ENCODE assay signal across 8 cellular contexts in genomic region chr9:92138960-92139540, GRCh38. TPM values are rescaled to one million over a fixed set of nuclear protein-coding genes. Genes with fewer than 3 reads are reported as not detected.
A peak's percentile ranks its signal among the peaks of the same experiment; 100 is the strongest.
DNase-seq lines count a peak whose midpoint lies in the region; ATAC-seq, FAIRE-seq and TF ChIP-seq lines count a peak whose summit lies in the region.
"Not testable (repeated sequence)": the region's sequence is repeated elsewhere in the genome, so short reads cannot be mapped to it uniquely, and the experiment has no call there.

No MANE protein-coding gene starts in this region.

- peak overlapping the region; percentile 99 for H2BK20ac ChIP-seq in IMR-90 (ENCODE audit: low read depth, low read length)

- TF ChIP-seq POLR2A in IMR-90 (IDR thresholded peaks at IDR 0.05; ENCODE audit: low read depth, low read length), result not testable (repeated sequence)
- peak in 1 of 2 experiments; percentile 24; a peak in 1 of 4 replicates for TF ChIP-seq POLR2A in HepG2 (IDR thresholded peaks at IDR 0.05; ENCODE audit: insufficient read depth in 1 of 2, low read depth in 2 of 2, low read length in 2 of 2)

- H2AFZ ChIP-seq in IMR-90 (replicated peaks; ENCODE audit: low read length, poor library complexity) (peak overlapping the region; percentile 51), HepG2 (ENCODE audit: low read length) (peak overlapping the region; percentile 79)
- not testable (repeated sequence) for H2AFZ ChIP-seq in mammary epithelial cell (ENCODE audit: low read depth, low read length)

- H3K79me2 ChIP-seq in mammary epithelial cell (ENCODE audit: insufficient read depth, low read length); HepG2 (ENCODE audit: insufficient read depth, low read length): not testable (repeated sequence)

- not testable (repeated sequence) for H3K9me3 ChIP-seq in IMR-90 (ENCODE audit: control insufficient read depth, insufficient read depth, low read length); mammary epithelial cell (replicated peaks; ENCODE audit: insufficient read depth, low read length); HepG2 (ENCODE audit: low read length)

- 93% methylated on average over 3 of the region's 5 CpGs; no CpG with 5 or more reads in 1 of the 2 experiments for WGBS in IMR-90 (ENCODE audit: extremely low coverage in 2 of 2, insufficient read length in 1 of 2), 2 experiments
- 92% methylated on average over 5 of the region's 5 CpGs for WGBS in mammary epithelial cell (ENCODE audit: low coverage, missing lambda C conversion rate)
- 19% methylated on average over 5 of the region's 5 CpGs for WGBS in HepG2 (ENCODE audit: low lambda C conversion rate)

- H2AK9ac ChIP-seq in IMR-90 (replicated peaks; ENCODE audit: low read depth, low read length, poor library complexity), result peak overlapping the region; percentile 85

- ATAC-seq in IMR-90 (ENCODE audit: low read depth) (peak; percentile 10; the same call in 1 of the 2 replicates), HepG2 (peak; percentile 73)

- H3K4me2 ChIP-seq in IMR-90 (ENCODE audit: low read depth, low read length); mammary epithelial cell (ENCODE audit: insufficient read depth, low read depth, low read length): not testable (repeated sequence)
- peak overlapping the region; percentile 92 for H3K4me2 ChIP-seq in HepG2 (ENCODE audit: low read depth, low read length)

- peak overlapping the region; percentile 48; the same call in 1 of the 2 replicates for H3K23ac ChIP-seq in IMR-90 (ENCODE audit: low read depth, low read length)

- dilution Hi-C loops in IMR-90 (cut with HindIII; ENCODE audit: low sequenced_read_pairs, unreplicated experiment); mammary epithelial cell (cut with HindIII; ENCODE audit: low sequenced_read_pairs): not testable (repeated sequence)

- peak overlapping the region; percentile 94 for H4K91ac ChIP-seq in IMR-90 (ENCODE audit: insufficient read depth, low read depth, low read length)

- in situ Hi-C loops in IMR-90 (cut with MboI; ENCODE audit: low sequenced_read_pairs) (loop anchor here (10.0 kb wide), 3 partner anchors 156 to 496 kb away; partner anchors contain the start of gene IARS1), mammary epithelial cell (cut with MboI; ENCODE audit: low sequenced_read_pairs in 2 of 2) (loop anchor here (10.0 to 25.0 kb wide), 3 partner anchors 98 to 498 kb away; no protein-coding TSS in a partner anchor), HepG2 (cut with HindIII; ENCODE audit: extremely low pct_ligation_motif_present, low pct_unique_long_range_greater_than_20kb) (loop anchor here (10.0 to 25.0 kb wide), 2 partner anchors 298 to 496 kb away; no protein-coding TSS in a partner anchor)

- not testable (repeated sequence) for H3K9ac ChIP-seq in IMR-90 (ENCODE audit: low read depth, low read length); mammary epithelial cell (ENCODE audit: insufficient read depth, low read length)
- peak overlapping the region; percentile 51 for H3K9ac ChIP-seq in HepG2 (ENCODE audit: insufficient read depth, low read depth, low read length)

- intact Hi-C loops in IMR-90 (cut with micrococcal nuclease) (loop anchor here (1.0 to 5.0 kb wide), 3 partner anchors 107 to 653 kb away; no protein-coding TSS in a partner anchor), mammary epithelial cell (cut with micrococcal nuclease) (loop anchor here (1.0 to 10.0 kb wide), 5 partner anchors 154 to 493 kb away; partner anchors contain the start of genes CENPP, IARS1 and NOL8), HepG2 (cut with micrococcal nuclease; ENCODE audit: unreplicated experiment) (loop anchor here (1.0 to 5.0 kb wide), 4 partner anchors 109 to 495 kb away; no protein-coding TSS in a partner anchor)

- H3K79me1 ChIP-seq in IMR-90 (ENCODE audit: low read depth in 1 of 2, low read length in 2 of 2), result peaks cover 3 to 44% of the 10 kb centered on the region in 2 experiments; a peak in 3 of 4 replicates

- peak overlapping the region; percentile 70 to 96; a peak in 3 of 4 replicates for H4K8ac ChIP-seq in IMR-90 (ENCODE audit: low read depth in 2 of 2, low read length in 2 of 2)

- peak; percentile 52 for TF ChIP-seq CTCF in AG09309 (IDR thresholded peaks at IDR 0.05; ENCODE audit: control insufficient read depth, insufficient read depth, low read depth, low read length, missing control alignments)
- peak; percentile 50 for TF ChIP-seq CTCF in IMR-90 (conservative IDR thresholded peaks at IDR 0.05; ENCODE audit: low read depth, low read length)
- peak; percentile 17 to 47 for TF ChIP-seq CTCF in mammary epithelial cell (conservative IDR thresholded peaks at IDR 0.05 in 1 of 2, IDR thresholded peaks at IDR 0.05 in 1 of 2; ENCODE audit: extremely low read depth in 1 of 2, insufficient read depth in 1 of 2, low read depth in 1 of 2, low read length in 2 of 2)
- TF ChIP-seq CTCF in fibroblast of the aortic adventitia (IDR thresholded peaks at IDR 0.05; ENCODE audit: insufficient read depth, low read length), result peak; percentile 54
- peak; percentile 48 for TF ChIP-seq CTCF in HepG2 (CRISPR knock-in tag; IDR thresholded peaks at IDR 0.05)
- peak; percentile 41 for TF ChIP-seq CTCF in retinal pigment epithelial cell (conservative IDR thresholded peaks at IDR 0.05; ENCODE audit: low read depth, low read length)

- POLR2A ChIA-PET in IMR-90 (lab: Charles Lee; ENCODE audit: unreplicated experiment), result interaction anchor here (0.5 to 0.6 kb wide), 2 partner anchors 103 to 367 kb away, joined by 3 to 4 read pairs; no protein-coding TSS in a partner anchor
- POLR2A ChIA-PET in HepG2 (lab: Yijun Ruan, JAX), result interaction anchor here (0.8 to 2.1 kb wide), 11 partner anchors 8 to 532 kb away, joined by 3 to 12 read pairs (median 4); partner anchors contain the start of genes CENPP, IPPK, NOL8 and SPTLC1

- H2BK5ac ChIP-seq in IMR-90 (ENCODE audit: low read depth, low read length, poor library complexity, severe bottlenecking), result peak overlapping the region; percentile 31

- peaks cover 38% of the 10 kb centered on the region for H3K4me1 ChIP-seq in IMR-90 (ENCODE audit: control insufficient read depth, insufficient read depth, low read length)
- peaks cover 22% of the 10 kb centered on the region for H3K4me1 ChIP-seq in mammary epithelial cell (ENCODE audit: insufficient read depth, low read length)
- peaks cover 48% of the 10 kb centered on the region for H3K4me1 ChIP-seq in HepG2 (ENCODE audit: insufficient read depth, low read length)

- H3K18ac ChIP-seq in IMR-90 (ENCODE audit: low read depth, low read length), result peak overlapping the region; percentile 13; the same call in 1 of the 2 replicates

- not testable (repeated sequence) for H3K9me1 ChIP-seq in IMR-90 (ENCODE audit: insufficient read depth, low read length)

- H2BK15ac ChIP-seq in IMR-90 (ENCODE audit: low read depth, low read length), result peak overlapping the region; percentile 97; the same call in 1 of the 3 replicates

- not testable (repeated sequence) for H3K27me3 ChIP-seq in IMR-90 (ENCODE audit: control insufficient read depth, insufficient read depth, low read length); mammary epithelial cell (ENCODE audit: insufficient read depth, low read length)
- H3K27me3 ChIP-seq in HepG2 (ENCODE audit: control insufficient read depth in 1 of 2, insufficient read depth in 2 of 2, low read length in 2 of 2), result peaks cover 1 to 23% of the 10 kb centered on the region in 2 experiments; a peak in 4 of 5 replicates

- DNase-seq in AG09309 (ENCODE audit: low read depth); fibroblast of the aortic adventitia (ENCODE audit: low read depth); retinal pigment epithelial cell (ENCODE audit: low read depth): not testable (repeated sequence)
- DNase-seq in ELR (ENCODE audit: low read depth) (peak; percentile 77), IMR-90 (peak; percentile 78), SW480 (ENCODE audit: low spot score) (peak; percentile 29), mammary epithelial cell (peak; percentile 65), HepG2 (ENCODE audit: low spot score) (peak; percentile 73)

- BruUV-seq in IMR-90 (replicated peaks; lab: Mats Ljungman, UMichigan); mammary epithelial cell (replicated peaks; lab: Mats Ljungman, UMichigan); HepG2 (replicated peaks; lab: Mats Ljungman, UMichigan): not testable (repeated sequence)

- not testable (repeated sequence) for H3K27ac ChIP-seq in IMR-90 (ENCODE audit: insufficient read depth, low read length); mammary epithelial cell (ENCODE audit: insufficient read depth, low read depth, low read length)
- H3K27ac ChIP-seq in HepG2 (ENCODE audit: extremely low read length, insufficient read depth, low read length), result peak overlapping the region; percentile 86

- H4K5ac ChIP-seq in IMR-90 (ENCODE audit: low read depth, low read length), result peak overlapping the region; percentile 58

- TF ChIP-seq RAD21 in IMR-90 (IDR thresholded peaks at IDR 0.05; ENCODE audit: low read length), result peak; percentile 35; the same call in 1 of the 2 replicates
- not testable (repeated sequence) for TF ChIP-seq RAD21 in HepG2 (CRISPR knock-in tag; IDR thresholded peaks at IDR 0.05)

- FAIRE-seq in HepG2 (lab: Jason Lieb, UNC), result peak; percentile 63

- H3K4me3 ChIP-seq in AG09309 (ENCODE audit: control insufficient read depth, low read depth, low read length); IMR-90 (ENCODE audit: insufficient read depth, low read depth, low read length); mammary epithelial cell (replicated peaks in 1 of 3; ENCODE audit: insufficient read depth in 1 of 3, low read depth in 2 of 3, low read length in 3 of 3); fibroblast of the aortic adventitia (ENCODE audit: low read depth, low read length); retinal pigment epithelial cell (ENCODE audit: low read length): not testable (repeated sequence)
- H3K4me3 ChIP-seq in HepG2 (replicated peaks in 1 of 3; ENCODE audit: insufficient read depth in 1 of 3, low read depth in 2 of 3, low read length in 3 of 3), result peak overlapping the region; percentile 27 to 74 (median 28); a peak in 5 of 6 replicates

- peak overlapping the region; percentile 83 for H3K14ac ChIP-seq in IMR-90 (replicated peaks; ENCODE audit: low read depth, low read length)

- peak overlapping the region; percentile 20; the same call in 1 of the 2 replicates for H3K56ac ChIP-seq in IMR-90 (ENCODE audit: extremely low read depth, insufficient read depth, low read length)

- CTCF ChIA-PET in IMR-90 (lab: Yijun Ruan, JAX), result interaction anchor here (0.7 to 4.1 kb wide), 10 partner anchors 93 to 162 kb away, joined by 3 to 74 read pairs (median 4); no protein-coding TSS in a partner anchor
- CTCF ChIA-PET in mammary epithelial cell (lab: Charles Lee; ENCODE audit: low non-redundant PET), result interaction anchor here (0.6 kb wide), 2 partner anchors 132 to 531 kb away, joined by 3 to 5 read pairs; no protein-coding TSS in a partner anchor
- CTCF ChIA-PET in HepG2 (lab: Yijun Ruan, JAX; ENCODE audit: low intra/inter-chr PET ratio, low total read pairs), result interaction anchor here (2.0 to 2.1 kb wide), 2 partner anchors 300 to 496 kb away, joined by 4 to 7 read pairs; no protein-coding TSS in a partner anchor

- not testable (repeated sequence) for H4K20me1 ChIP-seq in IMR-90 (ENCODE audit: insufficient read depth, low read length); mammary epithelial cell (ENCODE audit: insufficient read depth, low read length); HepG2 (ENCODE audit: insufficient read depth, low read length)

- TF ChIP-seq EP300 in HepG2 (IDR thresholded peaks at IDR 0.05; ENCODE audit: low read depth in 2 of 2, low read length in 2 of 2); HepG2 (CRISPR knock-in tag; IDR thresholded peaks at IDR 0.05; ENCODE audit: borderline replicate concordance): not testable (repeated sequence)

- H3K4ac ChIP-seq in IMR-90 (ENCODE audit: low read depth, low read length), result peak overlapping the region; percentile 98

- H2AK5ac ChIP-seq in IMR-90 (ENCODE audit: low read depth, low read length), result peak overlapping the region; percentile 99

- peak overlapping the region; percentile 99 for H2BK120ac ChIP-seq in IMR-90 (ENCODE audit: low read depth, low read length)

- peaks cover 14% of the 10 kb centered on the region for H3K36me3 ChIP-seq in IMR-90 (ENCODE audit: control insufficient read depth, insufficient read depth, low read length)
- H3K36me3 ChIP-seq in mammary epithelial cell (ENCODE audit: insufficient read depth, low read length); HepG2 (replicated peaks in 1 of 2; ENCODE audit: control insufficient read depth in 1 of 2, insufficient read depth in 2 of 2, low read length in 2 of 2): not testable (repeated sequence)

RNA-seq across cellular contexts. Expression of gene SPTLC1, which starts 23.8 kb away (rescaled TPM):
- total RNA-seq in IMR-90 (2012; rRNA removed), result 92.7 and 95.8 TPM in 2 replicates
- 59.9 and 65.7 TPM in 2 replicates for polyA plus RNA-seq in IMR-90 (2012; rRNA removed)
- polyA plus RNA-seq in IMR-90 (2012; cell fraction: cytosol; rRNA removed), result 16.7 and 23.9 TPM in 2 replicates
- polyA plus RNA-seq in IMR-90 (2012; cell fraction: nucleus; rRNA removed; ENCODE audit: low replicate concordance), result 32.2 and 53.4 TPM in 2 replicates
- total RNA-seq in mammary epithelial cell, result 100 to 1,000 TPM in 1 of 2 donors, 10 to 100 TPM in 1; 76.6 to 152 TPM
- 60.9 TPM for polyA plus RNA-seq in mammary epithelial cell
- polyA minus RNA-seq in mammary epithelial cell, result 82.1 TPM
- 51.5 and 119 TPM in 2 replicates for total RNA-seq in fibroblast of the aortic adventitia (ENCODE audit: low replicate concordance)
- 44.4 and 72.5 TPM in 2 replicates for total RNA-seq in HepG2 (2016; rRNA removed; fragmentation: Illumina TruSeq; extraction: Trizol)
- total RNA-seq in HepG2 (2016; cell fraction: cytosol; rRNA removed; fragmentation: Illumina TruSeq; extraction: Trizol; ENCODE audit: low read depth), result 6.8 and 7.6 TPM in 2 replicates
- 46.0 and 76.9 TPM in 2 replicates for total RNA-seq in HepG2 (2016; cell fraction: insoluble cytoplasmic fraction; rRNA removed; fragmentation: Illumina TruSeq; extraction: Trizol)
- 15.0 and 16.7 TPM in 2 replicates for total RNA-seq in HepG2 (2016; cell fraction: membrane; rRNA removed; fragmentation: Illumina TruSeq; extraction: Trizol)
- 82.4 and 88.6 TPM in 2 replicates for total RNA-seq in HepG2 (2016; cell fraction: nucleus; rRNA removed; fragmentation: Illumina TruSeq; extraction: Trizol)
- 47.7 and 56.2 TPM in 2 replicates for polyA plus RNA-seq in HepG2 (2011; rRNA removed)
- 32.9 and 40.4 TPM in 2 replicates for polyA plus RNA-seq in HepG2 (2011; cell fraction: cytosol; rRNA removed)
- 28.2 and 31.0 TPM in 2 replicates for polyA plus RNA-seq in HepG2 (2011; cell fraction: nucleus; rRNA removed)
- polyA plus RNA-seq in HepG2 (2012), result 47.9 and 52.1 TPM in 2 replicates
- polyA plus RNA-seq in HepG2 (2016; cell fraction: cytosol; fragmentation: Illumina TruSeq; extraction: Trizol; ENCODE audit: low read depth), result 3.6 and 5.4 TPM in 2 replicates
- 35.3 and 36.1 TPM in 2 replicates for polyA plus RNA-seq in HepG2 (2016; cell fraction: insoluble cytoplasmic fraction; fragmentation: Illumina TruSeq; extraction: Trizol; ENCODE audit: low read depth)
- polyA plus RNA-seq in HepG2 (2016; cell fraction: membrane; fragmentation: Illumina TruSeq; extraction: Trizol; ENCODE audit: low read depth), result 7.1 and 8.1 TPM in 2 replicates
- 96.6 and 105 TPM in 2 replicates for polyA plus RNA-seq in HepG2 (2016; cell fraction: nucleus; fragmentation: Illumina TruSeq; extraction: Trizol; ENCODE audit: insufficient read depth, low read depth)
- polyA minus RNA-seq in HepG2 (2011; rRNA and poly(A)+ RNA removed; ENCODE audit: low replicate concordance), result 50.1 and 52.0 TPM in 2 replicates
- 41.7 and 44.7 TPM in 2 replicates for polyA minus RNA-seq in HepG2 (2011; cell fraction: cytosol; rRNA and poly(A)+ RNA removed)
- 76.3 and 80.4 TPM in 2 replicates for polyA minus RNA-seq in HepG2 (2011; cell fraction: nucleus; rRNA and poly(A)+ RNA removed)
